ENCODE assay signal across 34 cellular contexts in genomic region chr9:3238241-3238640, GRCh38.
"Had no signal": no experiment of that assay in that cellular context is flagged by ENCODE, and none has a peak within 500 bp of the region (broad histone marks: within the 10 kb centered on the region; RNA-seq: fewer than 3 reads in every experiment).

No MANE protein-coding gene starts in this region.

- H3K4me1 ChIP-seq: colonic mucosa, gastrocnemius medialis, prostate gland, testis, uterus had no signal

- ATAC-seq: gastrocnemius medialis; left colon; pancreas; stimulated activated naive CD8-positive, alpha-beta T cell treated with anti-CD3 and anti-CD28 coated beads, Interleukin-15, Interleukin-2, amounts not matched to agents 100 U/mL and 50 U/mL, for 24 hours had no signal

- H3K9me3 ChIP-seq: colonic mucosa, gastrocnemius medialis, neutrophil, pancreas, prostate gland, testis, uterus had no signal

- H3K9me3 Mint-ChIP-seq: activated CD4-positive, alpha-beta memory T cell treated with anti-CD3 and anti-CD28 coated beads for 36 hours; activated CD4-positive, alpha-beta T cell treated with anti-CD3 and anti-CD28 coated beads, Interleukin-2, amount 10 ng/mL, durations not matched to agents 24 days and 14 days; activated naive CD4-positive, alpha-beta T cell treated with anti-CD3 and anti-CD28 coated beads, Interleukin-2, amount 10 ng/mL, durations not matched to agents 7 days and 5 days; activated naive CD8-positive, alpha-beta T cell treated with anti-CD3 and anti-CD28 coated beads, Interleukin-2, amount 10 ng/mL, durations not matched to agents 7 days and 5 days; mesothelial cell of epicardium; naive B cell; nephron progenitor cell; T-helper 1 cell treated with Interleukin-12 subunit alpha and Interleukin-12 subunit beta and Interleukin-4 antibody, amounts not matched to agents 30 μg/mL and 1 μg/mL, for 36 hours; type B pancreatic cell had no signal

- FAIRE-seq: endometrium, kidney, pancreas, TTC549 had no signal

- H3K27me3 ChIP-seq: colonic mucosa, gastrocnemius medialis, hepatocyte, neutrophil, pancreas, testis, uterus had no signal

- H3K4me3 ChIP-seq: colonic mucosa, gastrocnemius medialis, hepatocyte, pancreas, prostate gland, testis, uterus had no signal

- H3K27ac ChIP-seq: colonic mucosa, gastrocnemius medialis, hepatocyte, neutrophil, pancreas, prostate gland, testis, uterus had no signal

- H3K79me2 ChIP-seq: hepatocyte had no signal

- H3K36me3 Mint-ChIP-seq: activated naive CD8-positive, alpha-beta T cell treated with anti-CD3 and anti-CD28 coated beads, Interleukin-2, amount 10 ng/mL, durations not matched to agents 7 days and 5 days had no signal

- H3K4me1 Mint-ChIP-seq: activated naive CD4-positive, alpha-beta T cell treated with anti-CD3 and anti-CD28 coated beads, Interleukin-2, amount 10 ng/mL, durations not matched to agents 7 days and 5 days had no signal

- H3K36me3 ChIP-seq: colonic mucosa, gastrocnemius medialis, pancreas, prostate gland, uterus had no signal

- DNase-seq: activated CD4-positive, alpha-beta memory T cell treated with anti-CD3 and anti-CD28 coated beads for 36 hours; activated CD4-positive, alpha-beta T cell treated with anti-CD3 and anti-CD28 coated beads, Interleukin-2, amount 10 ng/mL, durations not matched to agents 24 days and 14 days; activated CD4-positive, CD25-positive, alpha-beta regulatory T cell treated with anti-CD3 and anti-CD28 coated beads, Interleukin-2, amount 50 U/mL, for 72 hours; activated CD8-positive, alpha-beta memory T cell treated with anti-CD3 and anti-CD28 coated beads, Interleukin-2, amount 50 U/mL, for 4 hours; activated gamma-delta T cell; activated naive CD4-positive, alpha-beta T cell treated with anti-CD3 and anti-CD28 coated beads, Interleukin-2, amount 10 ng/mL, durations not matched to agents 7 days and 5 days; activated naive CD8-positive, alpha-beta T cell treated with anti-CD3 and anti-CD28 coated beads, Interleukin-2, amount 10 ng/mL, durations not matched to agents 7 days and 5 days; activated T-cell treated with anti-CD3 and anti-CD28 coated beads, Interleukin-2, amount 50 U/mL, for 1 hour; amniotic stem cell; cerebellar nuclear complex; colonic mucosa; effector CD8-positive, alpha-beta T cell; gastrocnemius medialis; glutamatergic neuron; kidney; left colon; naive B cell; nephron progenitor cell; pancreas; stimulated activated CD4-positive, alpha-beta T cell treated with anti-CD3 and anti-CD28 coated beads, Interleukin-15, amount 100 ng/mL, for 24 hours; stimulated activated CD4-positive, alpha-beta T cell treated with anti-CD3 and anti-CD28 coated beads, Interleukin-2, amount 100 ng/mL, for 24 hours; stimulated activated naive CD8-positive, alpha-beta T cell treated with anti-CD3 and anti-CD28 coated beads, Interleukin-15, Interleukin-2, amounts not matched to agents 100 U/mL and 50 U/mL, for 24 hours; SW 1271; T-helper 9 cell; testis; uterus had no signal

- H3K27ac Mint-ChIP-seq: activated CD4-positive, alpha-beta memory T cell treated with anti-CD3 and anti-CD28 coated beads for 36 hours; activated CD4-positive, alpha-beta T cell treated with anti-CD3 and anti-CD28 coated beads, Interleukin-2, amount 10 ng/mL, durations not matched to agents 24 days and 14 days; activated naive CD4-positive, alpha-beta T cell treated with anti-CD3 and anti-CD28 coated beads, Interleukin-2, amount 10 ng/mL, durations not matched to agents 7 days and 5 days; activated naive CD8-positive, alpha-beta T cell treated with anti-CD3 and anti-CD28 coated beads, Interleukin-2, amount 10 ng/mL, durations not matched to agents 7 days and 5 days; mesothelial cell of epicardium; nephron progenitor cell; T-helper 1 cell treated with Interleukin-12 subunit alpha and Interleukin-12 subunit beta and Interleukin-4 antibody, amounts not matched to agents 30 μg/mL and 1 μg/mL, for 36 hours; type B pancreatic cell had no signal

- H2AFZ ChIP-seq: hepatocyte had no signal

- H3K27me3 Mint-ChIP-seq: activated CD4-positive, alpha-beta memory T cell treated with anti-CD3 and anti-CD28 coated beads for 36 hours; activated CD4-positive, alpha-beta T cell treated with anti-CD3 and anti-CD28 coated beads, Interleukin-2, amount 10 ng/mL, durations not matched to agents 24 days and 14 days; activated naive CD4-positive, alpha-beta T cell treated with anti-CD3 and anti-CD28 coated beads, Interleukin-2, amount 10 ng/mL, durations not matched to agents 7 days and 5 days; activated naive CD8-positive, alpha-beta T cell treated with anti-CD3 and anti-CD28 coated beads, Interleukin-2, amount 10 ng/mL, durations not matched to agents 7 days and 5 days; naive B cell; type B pancreatic cell had no signal

- H3K4me2 ChIP-seq: hepatocyte had no signal

- H3K4me3 Mint-ChIP-seq: activated CD4-positive, alpha-beta memory T cell treated with anti-CD3 and anti-CD28 coated beads for 36 hours; activated CD4-positive, alpha-beta T cell treated with anti-CD3 and anti-CD28 coated beads, Interleukin-2, amount 10 ng/mL, durations not matched to agents 24 days and 14 days; activated naive CD4-positive, alpha-beta T cell treated with anti-CD3 and anti-CD28 coated beads, Interleukin-2, amount 10 ng/mL, durations not matched to agents 7 days and 5 days; activated naive CD8-positive, alpha-beta T cell treated with anti-CD3 and anti-CD28 coated beads, Interleukin-2, amount 10 ng/mL, durations not matched to agents 7 days and 5 days; mesothelial cell of epicardium; naive B cell; nephron progenitor cell; T-helper 1 cell treated with Interleukin-12 subunit alpha and Interleukin-12 subunit beta and Interleukin-4 antibody, amounts not matched to agents 30 μg/mL and 1 μg/mL, for 36 hours; type B pancreatic cell had no signal
